In the genomic region with DNA sequence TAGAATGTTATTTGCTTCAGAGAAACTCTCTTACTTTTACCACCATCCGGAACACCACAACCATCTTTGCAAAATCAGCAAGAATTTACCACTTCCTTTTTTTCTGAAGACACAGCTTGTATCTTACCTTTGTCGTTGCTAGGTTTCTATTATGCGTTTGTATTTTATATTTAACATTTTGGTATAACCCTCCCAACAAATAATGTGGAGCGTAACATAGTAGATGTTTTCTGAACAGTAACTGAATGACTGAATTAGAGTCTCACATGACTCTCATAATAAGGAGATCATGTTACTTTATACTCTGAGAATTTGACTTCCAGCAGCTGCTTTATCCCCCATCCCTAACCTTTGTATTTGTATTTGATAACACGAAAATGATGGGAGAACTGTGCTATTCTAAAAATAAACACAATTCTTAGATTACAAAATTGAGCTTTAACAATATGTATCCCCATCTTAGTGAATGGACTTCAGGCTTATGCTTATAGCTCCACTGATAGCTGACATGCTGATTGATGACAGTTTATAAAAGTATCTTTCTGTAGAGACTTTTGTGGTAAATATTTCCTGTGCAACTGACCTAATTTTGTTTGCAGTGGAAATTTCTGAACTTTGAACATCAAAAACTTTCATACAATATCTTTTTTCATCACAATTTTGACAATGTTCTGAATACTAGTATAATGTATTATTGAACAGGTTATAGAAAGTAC, we compare ENCODE assay signal across 11 cellular contexts. TPM values are rescaled to one million over a fixed set of nuclear protein-coding genes. Genes with fewer than 3 reads are reported as not detected.
DNase-seq lines count a peak whose midpoint lies in the region; ATAC-seq, FAIRE-seq and TF ChIP-seq lines count a peak whose summit lies in the region.
"Had no signal": no experiment of that assay in that cellular context is flagged by ENCODE, and none has a peak within 500 bp of the region (broad histone marks: within the 10 kb centered on the region; RNA-seq: fewer than 3 reads in every experiment).

No MANE protein-coding gene starts in this region.

- H3K27ac ChIP-seq in A549: no peak overlapping the region
- peak overlapping the region; percentile 52 for H3K27ac ChIP-seq in GM12878 (ENCODE audit: control insufficient read depth, insufficient read depth)
- no peak overlapping the region for H3K27ac ChIP-seq in tibial artery
- H3K27ac ChIP-seq: pancreas had no signal

- TF ChIP-seq RAD21 in A549 (conservative IDR thresholded peaks at IDR 0.05 in 1 of 2, IDR thresholded peaks at IDR 0.05 in 1 of 2) (no peak), GM12878 (IDR thresholded peaks at IDR 0.05; ENCODE audit: insufficient read depth, low read depth, low read length) (no peak)

- H3K9ac ChIP-seq in GM12878 (ENCODE audit: control insufficient read depth, insufficient read depth, low read length): no peak overlapping the region

- DNase-seq in A549 (ENCODE audit: low read depth in 1 of 2, low spot score in 1 of 2) (no peak), MV-4-11 (lab: John Stamatoyannopoulos, UW) (peak; percentile 66), GM12878 (ENCODE audit: low read depth, low spot score) (no peak), ecto neural progenitor cell (ENCODE audit: low spot score) (no peak), HEK293T (ENCODE audit: extremely low spot score) (no peak), tibial artery (no peak), H4 (ENCODE audit: low spot score) (no peak)
- DNase-seq: Caco-2, pancreas had no signal

- CTCF ChIA-PET in A549 (lab: Yijun Ruan, JAX): no interaction called here
- CTCF ChIA-PET in GM12878 (lab: Yijun Ruan, JAX): interaction anchor here (1.0 to 2.2 kb wide), 3 partner anchors 10 to 93 kb away, joined by 3 to 6 read pairs (median 6); no protein-coding TSS in a partner anchor
- CTCF ChIA-PET in HEK293T (lab: Yijun Ruan, JAX): no interaction called here

- TF ChIP-seq CTCF in A549 (IDR thresholded peaks at IDR 0.05): no peak
- TF ChIP-seq CTCF in GM12878 (IDR thresholded peaks at IDR 0.05 in 2 of 3, conservative IDR thresholded peaks at IDR 0.05 in 1 of 3; ENCODE audit: control insufficient read depth in 2 of 3, extremely low read depth in 1 of 3, insufficient read depth in 1 of 3, low read depth in 3 of 3, low read length in 3 of 3): no peak
- TF ChIP-seq CTCF in tibial artery (IDR thresholded peaks at IDR 0.05): no peak

- H3K4me1 ChIP-seq in A549 (no peaks in the 10 kb centered on the region), GM12878 (ENCODE audit: control insufficient read depth, insufficient read depth, low read length) (peaks cover 15% of the 10 kb centered on the region), tibial artery (no peaks in the 10 kb centered on the region)
- H3K4me1 ChIP-seq: Caco-2, pancreas had no signal

- intact Hi-C loops in GM12878 (cut with micrococcal nuclease; ENCODE audit: unreplicated experiment): no loop called here
- intact Hi-C loops in tibial artery (cut with DNase I; ENCODE audit: low total_unique reads): no loop called here

- no peak for FAIRE-seq in A549 (lab: Jason Lieb, UNC)
- FAIRE-seq in GM12878 (lab: Jason Lieb, UNC): no peak
- FAIRE-seq: pancreas had no signal

- TF ChIP-seq POLR2A in A549 (IDR thresholded peaks at IDR 0.05; ENCODE audit: low read length) (no peak), GM12878 (IDR thresholded peaks at IDR 0.05; ENCODE audit: low read depth, low read length) (no peak)

- no peak overlapping the region for H3K4me2 ChIP-seq in A549
- peak overlapping the region; percentile 35 for H3K4me2 ChIP-seq in GM12878 (ENCODE audit: control insufficient read depth, insufficient read depth)

- no TSS peak for BruUV-seq in GM12878 (replicated peaks; lab: Mats Ljungman, UMichigan)

- in situ Hi-C loops in GM12878 (cut with MboI): no loop called here

- POLR2A ChIA-PET in A549 (lab: Yijun Ruan, JAX) (no interaction called here), GM12878 (lab: Charles Lee) (no interaction called here), HEK293T (lab: Yijun Ruan, JAX) (no interaction called here)

- H3K79me2 ChIP-seq in GM12878 (ENCODE audit: control insufficient read depth, insufficient read depth, low read length): no peaks in the 10 kb centered on the region

- H3K27me3 ChIP-seq in GM12878 (replicated peaks in 1 of 2; ENCODE audit: control insufficient read depth in 2 of 2, insufficient read depth in 2 of 2, low read length in 1 of 2): no peaks in the 10 kb centered on the region
- H3K27me3 ChIP-seq in tibial artery: no peaks in the 10 kb centered on the region
- H3K27me3 ChIP-seq: pancreas had no signal

- 39% methylated on average over 5 of the region's 5 CpGs for WGBS in A549 (ENCODE audit: missing lambda C conversion rate)
- 20% methylated on average over 5 of the region's 5 CpGs for WGBS in GM12878 (ENCODE audit: insufficient coverage, insufficient replicate concordance, low lambda C conversion rate, missing lambda C conversion rate)

- TF ChIP-seq EP300 in A549 (IDR thresholded peaks at IDR 0.05) (no peak), GM12878 (IDR thresholded peaks at IDR 0.05; ENCODE audit: borderline replicate concordance in 1 of 2, control insufficient read depth in 1 of 2, low read depth in 2 of 2, low read length in 2 of 2) (no peak)

- SMC1A ChIA-PET in GM12878 (lab: Charles Lee; ENCODE audit: uncharacterized antibody, unreplicated experiment): interaction anchor here (1.0 kb wide), 1 partner anchor 9 kb away, joined by 4 read pairs; no protein-coding TSS in a partner anchor

- H3K4me3 ChIP-seq in A549 (no peak overlapping the region), GM12878 (no peak overlapping the region; the same call in 1 of the 2 replicates), tibial artery (no peak overlapping the region)
- H3K4me3 ChIP-seq: pancreas had no signal

- ATAC-seq in A549: no peak
- ATAC-seq in GM19035 (IDR thresholded peaks at IDR 0.05; ENCODE audit: unreplicated experiment): peak; percentile 55
- peak; percentile 48; the same call in 2 of the 3 replicates for ATAC-seq in GM12878

- H3K9me3 ChIP-seq in A549: no peaks in the 10 kb centered on the region
- no peaks in the 10 kb centered on the region for H3K9me3 ChIP-seq in GM12878 (replicated peaks; ENCODE audit: control insufficient read depth, insufficient read depth, low read length)
- peaks cover 0 to 3% (median 0%) of the 10 kb centered on the region in 3 donors for H3K9me3 ChIP-seq in tibial artery
- H3K9me3 ChIP-seq: Caco-2, pancreas had no signal

- peak overlapping the region; percentile 47 for H2AFZ ChIP-seq in GM12878 (ENCODE audit: control insufficient read depth, low read depth, low read length)

- RAD21 ChIA-PET in GM12878 (lab: Charles Lee; ENCODE audit: unreplicated experiment): interaction anchor here (1.2 to 1.4 kb wide), 2 partner anchors 147 to 167 kb away, joined by 3 read pairs; no protein-coding TSS in a partner anchor

- H3K36me3 ChIP-seq in GM12878 (ENCODE audit: control insufficient read depth in 2 of 2, insufficient read depth in 2 of 2, low read length in 1 of 2) (no peaks in the 10 kb centered on the region), tibial artery (no peaks in the 10 kb centered on the region)
- H3K36me3 ChIP-seq: pancreas had no signal

- no peaks in the 10 kb centered on the region for H4K20me1 ChIP-seq in GM12878 (ENCODE audit: control insufficient read depth, insufficient read depth)

RNA-seq across cellular contexts. Expression of a gene that starts 7.9 kb away (rescaled TPM):
- polyA plus RNA-seq in A549 (2011; rRNA removed) (not detected in 2 replicates), A549 (2017; fragmentation: RNase III; extraction: RNeasy Plus Mini Kit Qiagen cat#74134 plus additional on column Dnase treatment) (not detected in 3 replicates), GM12878 (2011; rRNA removed) (not detected in 2 replicates), GM12878 (2014; fragmentation: Illumina TruSeq; extraction: Trizol) (not detected in 2 replicates), GM12878 (2014; fragmentation: Nextera tagmentation; extraction: Ambion mirVana) (not detected), GM12878 (2014; rRNA removed) (not detected in 2 replicates), GM12878 (2016; fragmentation: Nextera tagmentation; extraction: Ambion mirVana) (not detected)
- polyA plus RNA-seq in A549 (2012; cell fraction: cytosol; rRNA removed): not detected in 2 replicates
- not detected in 2 replicates for polyA plus RNA-seq in A549 (2012; cell fraction: nucleus; rRNA removed)
- polyA minus RNA-seq in A549 (2011; rRNA and poly(A)+ RNA removed): not detected in 2 replicates
- not detected in 2 replicates for total RNA-seq in GM12878 (2013; cell fraction: nucleolus; rRNA removed)
- total RNA-seq in GM12878 (2014; rRNA removed) (not detected in 2 replicates), GM12878 (2014; rRNA removed; fragmentation: Illumina TruSeq; extraction: Trizol) (not detected in 2 replicates), GM12878 (2021) (not detected in 2 replicates)
- polyA plus RNA-seq in GM12878 (2011; ENCODE audit: low read depth): not detected
- polyA plus RNA-seq in GM12878 (2011; cell fraction: cytosol; rRNA removed): not detected in 2 replicates
- polyA plus RNA-seq in GM12878 (2011; cell fraction: nucleus; rRNA removed): not detected in 2 replicates
- 0.07 TPM in 1 of 2 replicates, not detected in the other for polyA plus RNA-seq in GM12878 (2012)
- not detected in 2 replicates for polyA minus RNA-seq in GM12878 (2011; rRNA and poly(A)+ RNA removed)
- not detected in 2 replicates for polyA minus RNA-seq in GM12878 (2011; cell fraction: cytosol; rRNA and poly(A)+ RNA removed)
- polyA minus RNA-seq in GM12878 (2011; cell fraction: nucleus; rRNA and poly(A)+ RNA removed): not detected in 2 replicates
- not detected in 2 replicates for total RNA-seq in H4 (2014; rRNA removed; shearing (Covaris generic))
- total RNA-seq: Caco-2, SK-MEL-5 had no signal

RNA-seq across cellular contexts. Expression of a gene that starts 53.9 kb away (rescaled TPM):
- 3.3 and 4.0 TPM in 2 replicates for polyA plus RNA-seq in A549 (2011; rRNA removed)
- 0.28 and 0.39 TPM in 2 replicates for polyA plus RNA-seq in A549 (2012; cell fraction: cytosol; rRNA removed)
- polyA plus RNA-seq in A549 (2012; cell fraction: nucleus; rRNA removed): 2.0 and 4.4 TPM in 2 replicates
- polyA plus RNA-seq in A549 (2017; fragmentation: RNase III; extraction: RNeasy Plus Mini Kit Qiagen cat#74134 plus additional on column Dnase treatment): 1.1 to 1.4 TPM (median 1.3 TPM) in 3 replicates
- polyA minus RNA-seq in A549 (2011; rRNA and poly(A)+ RNA removed): 1.8 and 2.0 TPM in 2 replicates
- 3.9 and 5.2 TPM in 2 replicates for total RNA-seq in GM12878 (2013; cell fraction: nucleolus; rRNA removed)
- total RNA-seq in GM12878 (2014; rRNA removed): 14.9 and 16.1 TPM in 2 replicates
- total RNA-seq in GM12878 (2014; rRNA removed; fragmentation: Illumina TruSeq; extraction: Trizol): 14.4 and 16.2 TPM in 2 replicates
- total RNA-seq in GM12878 (2021): 15.4 and 15.5 TPM in 2 replicates
- 121 TPM for polyA plus RNA-seq in GM12878 (2011; ENCODE audit: low read depth)
- 4.6 and 6.2 TPM in 2 replicates for polyA plus RNA-seq in GM12878 (2011; rRNA removed)
- 1.0 and 1.9 TPM in 2 replicates for polyA plus RNA-seq in GM12878 (2011; cell fraction: cytosol; rRNA removed)
- polyA plus RNA-seq in GM12878 (2011; cell fraction: nucleus; rRNA removed): 4.2 and 4.5 TPM in 2 replicates
- 76.6 and 111 TPM in 2 replicates for polyA plus RNA-seq in GM12878 (2012)
- 16.5 and 29.1 TPM in 2 replicates for polyA plus RNA-seq in GM12878 (2014; fragmentation: Illumina TruSeq; extraction: Trizol)
- 10 to 100 TPM; 29.8 TPM for polyA plus RNA-seq in GM12878 (2014; fragmentation: Nextera tagmentation; extraction: Ambion mirVana)
- 14.8 and 14.9 TPM in 2 replicates for polyA plus RNA-seq in GM12878 (2014; rRNA removed)
- polyA plus RNA-seq in GM12878 (2016; fragmentation: Nextera tagmentation; extraction: Ambion mirVana): 10 to 100 TPM; 25.4 to 27.5 TPM
- 3.1 and 3.8 TPM in 2 replicates for polyA minus RNA-seq in GM12878 (2011; rRNA and poly(A)+ RNA removed)
- polyA minus RNA-seq in GM12878 (2011; cell fraction: cytosol; rRNA and poly(A)+ RNA removed): 1.4 and 1.5 TPM in 2 replicates
- 1.3 and 3.0 TPM in 2 replicates for polyA minus RNA-seq in GM12878 (2011; cell fraction: nucleus; rRNA and poly(A)+ RNA removed)
- total RNA-seq in H4 (2014; rRNA removed; shearing (Covaris generic)): 1.7 and 6.6 TPM in 2 replicates

Comparison
In these comparisons a context has a peak if more than half of its experiments do, and no peak if none do; other contexts are left out.
1. ATAC-seq: peak in GM19035 (single experiment) and GM12878 (single experiment); none in A549 (0 of 2).